Comparison of ENCODE assay signal across 33 cellular contexts in the genomic region with DNA sequence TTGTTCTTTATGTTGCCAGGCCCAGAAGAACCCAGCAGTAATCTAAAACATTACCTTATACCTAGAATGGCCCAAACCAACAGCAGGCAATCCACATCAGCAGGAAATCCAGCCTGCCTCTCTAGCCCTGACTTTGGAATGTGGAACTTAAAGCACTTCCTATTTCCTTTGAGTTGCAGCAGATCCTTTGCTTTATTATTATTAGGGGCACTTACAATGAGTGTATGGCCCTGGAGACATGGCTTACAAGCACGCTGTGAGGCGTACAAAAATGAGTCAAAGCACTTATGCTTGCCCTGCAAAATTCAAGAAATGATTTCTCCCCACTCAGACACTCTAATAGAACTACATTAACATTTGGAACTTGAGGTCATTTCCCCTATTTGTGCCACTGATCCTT. TPM values are rescaled to one million over a fixed set of nuclear protein-coding genes. Genes with fewer than 3 reads are reported as not detected.
DNase-seq lines count a peak whose midpoint lies in the region; ATAC-seq and TF ChIP-seq lines count a peak whose summit lies in the region.
"Had no signal": no experiment of that assay in that cellular context is flagged by ENCODE, and none has a peak within 500 bp of the region (broad histone marks: within the 10 kb centered on the region; RNA-seq: fewer than 3 reads in every experiment).

No MANE protein-coding gene starts in this region.

- no peak overlapping the region for H4K5ac ChIP-seq in H9 (ENCODE audit: insufficient read length, low read depth, low read length)

- no peak overlapping the region for H2AK5ac ChIP-seq in H9 (ENCODE audit: insufficient read length, low read length)

- no peak overlapping the region for H2AFZ ChIP-seq in H9 (ENCODE audit: low read length)
- H2AFZ ChIP-seq: parathyroid adenoma had no signal

- H3K4me2 ChIP-seq in H9 (ENCODE audit: insufficient read depth, insufficient read length, low read length): no peak overlapping the region

- no peak overlapping the region for H2BK15ac ChIP-seq in H9 (ENCODE audit: low read depth, low read length)

- no peaks in the 10 kb centered on the region for H3K79me2 ChIP-seq in H9 (ENCODE audit: insufficient read depth, low read length)
- H3K79me2 ChIP-seq: parathyroid adenoma had no signal

- no peak overlapping the region for H3T11ph ChIP-seq in H9 (ENCODE audit: low read length)

- H3K9me3 ChIP-seq in left lung (no peaks in the 10 kb centered on the region), H9 (ENCODE audit: control insufficient read depth, low read depth, low read length) (no peaks in the 10 kb centered on the region), aorta (ENCODE audit: control insufficient read depth, low read length) (no peaks in the 10 kb centered on the region)
- H3K9me3 ChIP-seq: Peyer's patch, sigmoid colon, testis, uterus had no signal

- no peak overlapping the region for H4K91ac ChIP-seq in H9 (ENCODE audit: insufficient read length, low read depth, low read length)

- TF ChIP-seq CTCF in chondrocyte (IDR thresholded peaks at IDR 0.05): no peak
- no peak for TF ChIP-seq CTCF in left lung (IDR thresholded peaks at IDR 0.05)
- TF ChIP-seq CTCF in H9 (conservative IDR thresholded peaks at IDR 0.05): no peak

- no CpG with 5 or more reads among the region's 2 CpGs for WGBS in H9 (ENCODE audit: extremely low coverage, insufficient read length, low lambda C conversion rate)
- 49 to 70% methylated on average over 2 of the region's 2 CpGs for WGBS in aorta, 2 donors

- peak; percentile 7 for DNase-seq in SIG-M5 treated with dmso at 0.1 percent for 504 hours (lab: John Stamatoyannopoulos, UW; ENCODE audit: unreplicated experiment)
- no peak for DNase-seq in SIG-M5 (lab: John Stamatoyannopoulos, UW)
- no peak for DNase-seq in chondrocyte (ENCODE audit: low spot score)
- DNase-seq in left lung: no peak
- no peak for DNase-seq in SW 1271 (lab: John Stamatoyannopoulos, UW)
- DNase-seq in H9: no peak
- DNase-seq in aorta: no peak
- no peak for DNase-seq in NCI-H69 (lab: John Stamatoyannopoulos, UW)
- DNase-seq: activated CD4-positive, alpha-beta memory T cell treated with anti-CD3 and anti-CD28 coated beads for 36 hours; activated CD4-positive, CD25-positive, alpha-beta regulatory T cell treated with anti-CD3 and anti-CD28 coated beads, Interleukin-2, amount 50 U/mL, for 72 hours; activated CD8-positive, alpha-beta memory T cell treated with anti-CD3 and anti-CD28 coated beads, Interleukin-2, amount 50 U/mL, for 48 hours; anterior cingulate cortex; CD8-positive, alpha-beta T cell; islet precursor cell; NCI-H1092; NCI-H187; NCI-H524 treated with DMSO at 0.1 percent for 48 hours; nephron progenitor cell; Peyer's patch; sigmoid colon; stimulated activated CD4-positive, alpha-beta T cell treated with anti-CD3 and anti-CD28 coated beads, Interleukin-4, amount 100 ng/mL, for 4 hours; stimulated activated naive B cell treated with anti-CD40 and anti-IgM and Interleukin-4, amounts not matched to agents 10 μg/mL and 1 μg/mL and 100 μg/mL, for 72 hours; testis; uterus had no signal

- H3K56ac ChIP-seq in H9 (ENCODE audit: insufficient read length, low read depth, low read length): no peak overlapping the region

- H3K14ac ChIP-seq in H9 (ENCODE audit: insufficient read depth, low read length): no peak overlapping the region

- H3K36me3 Mint-ChIP-seq in chondrocyte (ENCODE audit: low read depth) (no peaks in the 10 kb centered on the region), H9 (ENCODE audit: insufficient read depth in 1 of 3, low read depth in 3 of 3) (no peaks in the 10 kb centered on the region; a peak in 1 of 7 replicates)
- H3K36me3 Mint-ChIP-seq: activated CD4-positive, alpha-beta memory T cell treated with anti-CD3 and anti-CD28 coated beads for 36 hours; activated naive CD4-positive, alpha-beta T cell treated with anti-CD3 and anti-CD28 coated beads, Interleukin-2, amount 50 U/mL, for 24 hours; CD8-positive, alpha-beta T cell; stimulated activated naive B cell treated with anti-CD40 and anti-IgM and Interleukin-4, amounts not matched to agents 10 μg/mL and 1 μg/mL and 100 μg/mL, for 72 hours had no signal

- intact Hi-C loops in left lung (cut with DNase I): no loop called here
- intact Hi-C loops in aorta (cut with DNase I): no loop called here

- H3K4me1 Mint-ChIP-seq in chondrocyte (ENCODE audit: low read depth) (peaks cover 21% of the 10 kb centered on the region), H9 (peaks cover 18 to 19% of the 10 kb centered on the region in 2 experiments)
- H3K4me1 Mint-ChIP-seq: activated T-helper 17 cell treated with anti-CD3 and anti-CD28 coated beads, Interleukin-2, amount 50 U/mL, for 72 hours had no signal

- no peak overlapping the region for H3K4ac ChIP-seq in H9 (ENCODE audit: low read depth, low read length)

- no peaks in the 10 kb centered on the region for H4K20me1 ChIP-seq in H9 (ENCODE audit: control insufficient read depth, insufficient read depth, insufficient read length)

- H3K79me1 ChIP-seq in H9 (ENCODE audit: insufficient read depth, low read depth, low read length, poor library complexity, severe bottlenecking): no peaks in the 10 kb centered on the region

- no peaks in the 10 kb centered on the region for H3K23me2 ChIP-seq in H9 (ENCODE audit: insufficient read length, low read depth, low read length, poor library complexity, severe bottlenecking)

- no peaks in the 10 kb centered on the region for H3K27me3 ChIP-seq in left lung
- no peaks in the 10 kb centered on the region; the same call in 1 of the 2 replicates for H3K27me3 ChIP-seq in H9 (ENCODE audit: insufficient read depth, low read length)
- no peaks in the 10 kb centered on the region for H3K27me3 ChIP-seq in aorta (ENCODE audit: control insufficient read depth in 1 of 2, insufficient read depth in 2 of 2, low read length in 1 of 2)
- H3K27me3 ChIP-seq: Peyer's patch, sigmoid colon, testis, uterus had no signal

- H3K27ac Mint-ChIP-seq in chondrocyte (ENCODE audit: unreplicated experiment) (peak overlapping the region; percentile 10), H9 (no peak overlapping the region)
- H3K27ac Mint-ChIP-seq: activated CD4-positive, alpha-beta memory T cell treated with anti-CD3 and anti-CD28 coated beads for 36 hours; activated naive CD4-positive, alpha-beta T cell treated with anti-CD3 and anti-CD28 coated beads, Interleukin-2, amount 50 U/mL, for 24 hours; activated T-helper 17 cell treated with anti-CD3 and anti-CD28 coated beads, Interleukin-2, amount 50 U/mL, for 72 hours; CD8-positive, alpha-beta T cell; dendritic cell treated with granulocyte-macrophage colony-stimulating factor and Interleukin-4, amounts not matched to agents 40 ng/mL and 50 ng/mL, for 4 days; nephron progenitor cell; stimulated activated naive B cell treated with anti-CD40 and anti-IgM and Interleukin-4, amounts not matched to agents 10 μg/mL and 1 μg/mL and 100 μg/mL, for 72 hours had no signal

- H3K9ac ChIP-seq in H9 (ENCODE audit: extremely low read depth, insufficient read length, low read length): no peak overlapping the region
- H3K9ac ChIP-seq: parathyroid adenoma had no signal

- no peak overlapping the region for H2BK20ac ChIP-seq in H9 (ENCODE audit: low read depth, low read length, poor library complexity, severe bottlenecking)

- H2BK12ac ChIP-seq in H9 (ENCODE audit: insufficient read length, low read depth, low read length): no peak overlapping the region

- H3K4me3 Mint-ChIP-seq in chondrocyte (ENCODE audit: unreplicated experiment) (no peak overlapping the region), H9 (no peak overlapping the region)
- H3K4me3 Mint-ChIP-seq: activated CD4-positive, alpha-beta memory T cell treated with anti-CD3 and anti-CD28 coated beads for 36 hours; activated naive CD4-positive, alpha-beta T cell treated with anti-CD3 and anti-CD28 coated beads, Interleukin-2, amount 50 U/mL, for 24 hours; activated T-helper 17 cell treated with anti-CD3 and anti-CD28 coated beads, Interleukin-2, amount 50 U/mL, for 72 hours; CD8-positive, alpha-beta T cell; dendritic cell treated with granulocyte-macrophage colony-stimulating factor and Interleukin-4, amounts not matched to agents 40 ng/mL and 50 ng/mL, for 4 days; nephron progenitor cell; stimulated activated naive B cell treated with anti-CD40 and anti-IgM and Interleukin-4, amounts not matched to agents 10 μg/mL and 1 μg/mL and 100 μg/mL, for 72 hours had no signal

- H3K27me3 Mint-ChIP-seq in chondrocyte (ENCODE audit: low read depth) (no peaks in the 10 kb centered on the region), H9 (ENCODE audit: low read depth) (peaks cover 24% of the 10 kb centered on the region)
- H3K27me3 Mint-ChIP-seq: activated CD4-positive, alpha-beta memory T cell treated with anti-CD3 and anti-CD28 coated beads for 36 hours; activated naive CD4-positive, alpha-beta T cell treated with anti-CD3 and anti-CD28 coated beads, Interleukin-2, amount 50 U/mL, for 24 hours; activated T-helper 17 cell treated with anti-CD3 and anti-CD28 coated beads, Interleukin-2, amount 50 U/mL, for 72 hours; stimulated activated naive B cell treated with anti-CD40 and anti-IgM and Interleukin-4, amounts not matched to agents 10 μg/mL and 1 μg/mL and 100 μg/mL, for 72 hours had no signal

- no peaks in the 10 kb centered on the region for H3K9me3 Mint-ChIP-seq in chondrocyte (ENCODE audit: low read depth)
- peaks cover 0 to 2% of the 10 kb centered on the region in 2 experiments; a peak in 1 of 5 replicates for H3K9me3 Mint-ChIP-seq in H9
- H3K9me3 Mint-ChIP-seq: activated CD4-positive, alpha-beta memory T cell treated with anti-CD3 and anti-CD28 coated beads for 36 hours; activated naive CD4-positive, alpha-beta T cell treated with anti-CD3 and anti-CD28 coated beads, Interleukin-2, amount 50 U/mL, for 24 hours; activated T-helper 17 cell treated with anti-CD3 and anti-CD28 coated beads, Interleukin-2, amount 50 U/mL, for 72 hours; CD8-positive, alpha-beta T cell; dendritic cell treated with granulocyte-macrophage colony-stimulating factor and Interleukin-4, amounts not matched to agents 40 ng/mL and 50 ng/mL, for 4 days; nephron progenitor cell; stimulated activated naive B cell treated with anti-CD40 and anti-IgM and Interleukin-4, amounts not matched to agents 10 μg/mL and 1 μg/mL and 100 μg/mL, for 72 hours had no signal

- H2BK5ac ChIP-seq in H9 (ENCODE audit: insufficient read length, low read length): no peak overlapping the region

- peak; percentile 45 for ATAC-seq in left lung
- no peak for ATAC-seq in aorta (ENCODE audit: low FRiP score)
- ATAC-seq: activated T-helper 17 cell treated with anti-CD3 and anti-CD28 coated beads, Interleukin-2, amount 50 U/mL, for 72 hours; CD8-positive, alpha-beta T cell; stimulated activated naive B cell treated with anti-CD40 and anti-IgM and Interleukin-4, amounts not matched to agents 10 μg/mL and 1 μg/mL and 100 μg/mL, for 72 hours had no signal

- H3K18ac ChIP-seq in H9 (ENCODE audit: insufficient read length, low read depth, low read length): no peak overlapping the region

- H3K4me3 ChIP-seq in left lung (no peak overlapping the region), aorta (ENCODE audit: low read length in 2 of 2) (no peak overlapping the region)
- H3K4me3 ChIP-seq: Peyer's patch, sigmoid colon, testis, uterus had no signal

- H3K4me1 ChIP-seq in left lung (peaks cover 0 to 10% of the 10 kb centered on the region in 2 donors), H9 (ENCODE audit: insufficient read depth, low read length) (peaks cover 6% of the 10 kb centered on the region; the same call in 1 of the 2 replicates), aorta (ENCODE audit: control insufficient read depth in 1 of 2, insufficient read depth in 2 of 2, low read length in 2 of 2) (no peaks in the 10 kb centered on the region)
- H3K4me1 ChIP-seq: parathyroid adenoma, testis, uterus had no signal

- no peak overlapping the region for H4K8ac ChIP-seq in H9 (replicated peaks; ENCODE audit: insufficient read length, low read depth, low read length)

- H3K23ac ChIP-seq in H9 (ENCODE audit: insufficient read length, low read depth, low read length): no peak overlapping the region

- no peak overlapping the region for H2BK120ac ChIP-seq in H9 (ENCODE audit: low read depth, low read length, poor library complexity, severe bottlenecking)

- H3K36me3 ChIP-seq in left lung: no peaks in the 10 kb centered on the region
- H3K36me3 ChIP-seq in aorta (ENCODE audit: control insufficient read depth in 1 of 2, insufficient read depth in 2 of 2, low read length in 1 of 2): no peaks in the 10 kb centered on the region
- H3K36me3 ChIP-seq: Peyer's patch, sigmoid colon, uterus had no signal

- no peak overlapping the region for H3K27ac ChIP-seq in left lung
- H3K27ac ChIP-seq in H9 (ENCODE audit: insufficient read length, low read depth, low read length): no peak overlapping the region
- H3K27ac ChIP-seq in aorta (ENCODE audit: low read depth in 1 of 2, low read length in 2 of 2): no peak overlapping the region
- H3K27ac ChIP-seq: parathyroid adenoma, Peyer's patch, sigmoid colon, testis, uterus had no signal

RNA-seq across cellular contexts. Expression of a gene that starts 9.6 kb away (rescaled TPM):
- 20.9 to 28.4 TPM (median 27.9 TPM) in 3 replicates for total RNA-seq in chondrocyte
- 10 to 100 TPM; 14.2 to 32.2 TPM for total RNA-seq in left lung
- total RNA-seq in H9 (2021): 53.9 TPM in 2 replicates
- total RNA-seq in aorta: 1 to 10 TPM; 3.1 to 6.6 TPM
- 1 to 10 TPM; 4.1 to 7.6 TPM for polyA plus RNA-seq in aorta

RNA-seq across cellular contexts. Expression of a gene that starts 14.9 kb away (rescaled TPM):
- total RNA-seq in chondrocyte (1.3 to 2.2 TPM (median 1.4 TPM) in 3 replicates), left lung (1 to 10 TPM in 1 of 2 donors, under 1 TPM in 1; 0.65 to 2.5 TPM), H9 (2021) (0.59 and 1.3 TPM in 2 replicates), aorta (under 1 TPM; 0.49 to 0.60 TPM)
- polyA plus RNA-seq in aorta: under 1 TPM; 0.08 to 0.13 TPM

RNA-seq across cellular contexts. Expression of a gene that starts 22.1 kb away (rescaled TPM):
- total RNA-seq in chondrocyte (not detected in 3 replicates), left lung (not detected), H9 (2021) (not detected in 2 replicates), aorta (not detected)
- polyA plus RNA-seq in aorta: 1,000 to 10,000 TPM in 1 of 2 donors, 10 to 100 TPM in 1; 45.9 to 1,323 TPM
- total RNA-seq: activated CD4-positive, alpha-beta memory T cell treated with anti-CD3 and anti-CD28 coated beads for 36 hours; activated T-helper 17 cell treated with anti-CD3 and anti-CD28 coated beads, Interleukin-2, amount 50 U/mL, for 72 hours; cardiac septum; CD8-positive, alpha-beta T cell; LHCN-M2; SK-MEL-5; T-helper 1 cell treated with Interleukin-12 subunit alpha and Interleukin-12 subunit beta and Interleukin-4 antibody, amounts not matched to agents 30 ng/mL and 1 ng/mL, for 36 hours; testis had no signal
- polyA plus RNA-seq: liver had no signal

RNA-seq across cellular contexts. Expression of a gene that starts 32.2 kb away (rescaled TPM):
- 55.4 to 60.0 TPM (median 58.0 TPM) in 3 replicates for total RNA-seq in chondrocyte
- total RNA-seq in left lung: 10 to 100 TPM; 31.7 to 65.4 TPM
- total RNA-seq in H9 (2021): 0.48 and 0.50 TPM in 2 replicates
- total RNA-seq in aorta: 10 to 100 TPM; 59.6 to 66.6 TPM
- polyA plus RNA-seq in aorta: 10 to 100 TPM; 16.2 to 44.2 TPM

RNA-seq across cellular contexts. Expression of a gene that starts 32.6 kb away (rescaled TPM):
- 42.0 to 58.9 TPM (median 42.5 TPM) in 3 replicates for total RNA-seq in chondrocyte
- total RNA-seq in left lung: 100 to 1,000 TPM in 1 of 2 donors, 10 to 100 TPM in 1; 61.9 to 104 TPM
- total RNA-seq in H9 (2021): 86.7 and 93.1 TPM in 2 replicates
- total RNA-seq in aorta: 10 to 100 TPM; 41.7 to 63.0 TPM
- 10 to 100 TPM; 16.4 to 48.4 TPM for polyA plus RNA-seq in aorta
